ENCODE assay signal across 8 cellular contexts in the genomic region with DNA sequence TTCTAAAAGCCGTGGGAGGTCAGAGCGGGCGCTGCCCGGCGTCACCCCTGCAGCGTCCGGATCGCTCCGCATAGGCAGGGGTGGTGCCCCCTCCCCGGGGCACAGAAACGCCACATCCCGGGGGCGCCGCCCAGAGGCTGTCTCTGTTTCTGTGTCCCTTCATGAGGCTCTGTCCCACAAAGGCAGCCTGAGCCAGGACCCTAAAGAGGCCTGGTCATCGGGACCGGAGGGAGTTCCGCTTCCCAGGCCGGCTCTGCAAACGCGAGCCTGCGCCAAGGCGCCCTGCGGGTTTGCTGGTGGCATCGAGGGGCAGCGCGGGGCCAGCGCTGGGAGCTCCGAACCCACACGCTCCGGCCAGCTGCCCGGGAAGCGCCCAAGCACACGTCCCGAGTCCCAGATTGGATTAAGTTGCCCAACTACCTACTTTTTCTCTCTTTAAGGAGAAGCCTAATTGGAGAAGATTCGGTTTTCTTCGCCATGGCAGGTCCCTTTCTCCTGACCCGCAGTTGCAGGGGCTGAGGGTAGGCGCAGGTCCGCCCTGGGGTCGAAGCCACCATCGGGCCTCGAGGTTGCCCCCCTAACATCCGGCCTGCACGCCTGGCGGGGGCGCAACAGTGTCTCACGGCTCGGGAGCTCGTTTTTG.
DNase-seq lines count a peak whose midpoint lies in the region; ATAC-seq and TF ChIP-seq lines count a peak whose summit lies in the region.

No MANE protein-coding gene starts in this region.

- H3K23me2 ChIP-seq in H9 (ENCODE audit: insufficient read length, low read depth, low read length, poor library complexity, severe bottlenecking) = peaks cover 16% of the 10 kb centered on the region

- H3K4me3 ChIP-seq in left ventricle myocardium inferior (peak overlapping the region; percentile 57), spleen (peak overlapping the region; percentile 26 to 69 (median 38)), BE2C (ENCODE audit: low read depth, low read length) (no peak overlapping the region)

- no peak overlapping the region for H3T11ph ChIP-seq in H9 (ENCODE audit: low read length)

- H3K79me2 ChIP-seq in H9 (ENCODE audit: insufficient read depth, low read length) = no peaks in the 10 kb centered on the region

- H3K23ac ChIP-seq in H9 (ENCODE audit: insufficient read length, low read depth, low read length) = no peak overlapping the region

- H4K20me1 ChIP-seq in H9 (ENCODE audit: control insufficient read depth, insufficient read depth, insufficient read length) = no peaks in the 10 kb centered on the region

- H3K27me3 ChIP-seq in H9 (ENCODE audit: insufficient read depth, low read length) (no peaks in the 10 kb centered on the region), left ventricle myocardium inferior (ENCODE audit: low read depth) (peaks cover 71% of the 10 kb centered on the region), spleen (replicated peaks in 1 of 7) (peaks cover 0 to 57% (median 19%) of the 10 kb centered on the region in 7 donors), BE2C (peaks cover 23% of the 10 kb centered on the region)

- ATAC-seq in HG03045 (IDR thresholded peaks at IDR 0.05; ENCODE audit: unreplicated experiment) = no peak
- no peak for ATAC-seq in GM18867 (IDR thresholded peaks at IDR 0.05; ENCODE audit: unreplicated experiment)

- H3K4me2 ChIP-seq in H9 (ENCODE audit: insufficient read depth, insufficient read length, low read length) = peak overlapping the region; percentile 63

- no peak overlapping the region for H4K91ac ChIP-seq in H9 (ENCODE audit: insufficient read length, low read depth, low read length)

- H2BK20ac ChIP-seq in H9 (ENCODE audit: low read depth, low read length, poor library complexity, severe bottlenecking) = no peak overlapping the region

- H3K4me1 ChIP-seq in H9 (ENCODE audit: insufficient read depth, low read length) (peaks cover 2% of the 10 kb centered on the region; the same call in 1 of the 2 replicates), left ventricle myocardium inferior (peaks cover 14% of the 10 kb centered on the region), spleen (peaks cover 3 to 21% (median 15%) of the 10 kb centered on the region in 6 donors), BE2C (no peaks in the 10 kb centered on the region)

- no peak overlapping the region for H2AFZ ChIP-seq in H9 (ENCODE audit: low read length)

- peak; percentile 43 for TF ChIP-seq CTCF in H9 (conservative IDR thresholded peaks at IDR 0.05)
- TF ChIP-seq CTCF in left ventricle myocardium inferior (IDR thresholded peaks at IDR 0.05; ENCODE audit: borderline replicate concordance) = no peak
- TF ChIP-seq CTCF in spleen (IDR thresholded peaks at IDR 0.05 in 8 of 11, conservative IDR thresholded peaks at IDR 0.05 in 3 of 11) = no peak
- TF ChIP-seq CTCF in BE2C (IDR thresholded peaks at IDR 0.05; ENCODE audit: low read depth, low read length) = no peak

- H3K36me3 Mint-ChIP-seq in H9 (ENCODE audit: insufficient read depth in 1 of 3, low read depth in 3 of 3) = no peaks in the 10 kb centered on the region

- H2AK5ac ChIP-seq in H9 (ENCODE audit: insufficient read length, low read length) = no peak overlapping the region

- H4K5ac ChIP-seq in H9 (ENCODE audit: insufficient read length, low read depth, low read length) = no peak overlapping the region

- no peak overlapping the region for H4K8ac ChIP-seq in H9 (replicated peaks; ENCODE audit: insufficient read length, low read depth, low read length)

- DNase-seq in H9 (peak; percentile 77), left ventricle myocardium inferior (no peak), spleen (peak; percentile 80), NCI-H1436 treated with DMSO at 0.1 percent for 48 hours (lab: John Stamatoyannopoulos, UW) (no peak), BE2C (no peak)
- DNase-seq in activated CD8-positive, alpha-beta memory T cell treated with anti-CD3 and anti-CD28 coated beads, Interleukin-2, amount 50 U/mL, for 4 hours = peak; percentile 34

- no peak for TF ChIP-seq POLR2A in spleen (IDR thresholded peaks at IDR 0.05)

- H3K9me3 ChIP-seq in H9 (ENCODE audit: control insufficient read depth, low read depth, low read length) = no peaks in the 10 kb centered on the region
- no peaks in the 10 kb centered on the region for H3K9me3 ChIP-seq in left ventricle myocardium inferior (replicated peaks)
- no peaks in the 10 kb centered on the region for H3K9me3 ChIP-seq in spleen
- no peaks in the 10 kb centered on the region for H3K9me3 ChIP-seq in BE2C

- no peak overlapping the region for H2BK5ac ChIP-seq in H9 (ENCODE audit: insufficient read length, low read length)

- WGBS in H9 (ENCODE audit: extremely low coverage, insufficient read length, low lambda C conversion rate) = no CpG with 5 or more reads among the region's 49 CpGs
- WGBS in spleen, 5 donors = 0 to 2% (median 1%) methylated on average over 32 to 49 of the region's 49 CpGs

- peaks cover 19 to 25% of the 10 kb centered on the region in 2 experiments for H3K4me1 Mint-ChIP-seq in H9

- H3K56ac ChIP-seq in H9 (ENCODE audit: insufficient read length, low read depth, low read length) = no peak overlapping the region

- peak overlapping the region; percentile 70 for H3K18ac ChIP-seq in H9 (ENCODE audit: insufficient read length, low read depth, low read length)

- H3K27me3 Mint-ChIP-seq in H9 (ENCODE audit: low read depth) = peaks cover 14% of the 10 kb centered on the region

- no peaks in the 10 kb centered on the region for H3K9me3 Mint-ChIP-seq in H9

- no peak overlapping the region for H2BK15ac ChIP-seq in H9 (ENCODE audit: low read depth, low read length)

- no peaks in the 10 kb centered on the region for H3K36me3 ChIP-seq in left ventricle myocardium inferior
- H3K36me3 ChIP-seq in spleen = no peaks in the 10 kb centered on the region
- no peaks in the 10 kb centered on the region for H3K36me3 ChIP-seq in BE2C

- peak overlapping the region; percentile 70 to 77 for H3K4me3 Mint-ChIP-seq in H9

- peak overlapping the region; percentile 90 for H3K14ac ChIP-seq in H9 (ENCODE audit: insufficient read depth, low read length)

- H3K27ac Mint-ChIP-seq in H9 = no peak overlapping the region; a peak in 1 of 7 replicates

- peak overlapping the region; percentile 42 for H3K9ac ChIP-seq in H9 (ENCODE audit: extremely low read depth, insufficient read length, low read length)

- H3K4ac ChIP-seq in H9 (ENCODE audit: low read depth, low read length) = no peak overlapping the region

- H3K79me1 ChIP-seq in H9 (ENCODE audit: insufficient read depth, low read depth, low read length, poor library complexity, severe bottlenecking) = no peaks in the 10 kb centered on the region

- no peak overlapping the region for H2BK120ac ChIP-seq in H9 (ENCODE audit: low read depth, low read length, poor library complexity, severe bottlenecking)

- no peak overlapping the region for H2BK12ac ChIP-seq in H9 (ENCODE audit: insufficient read length, low read depth, low read length)

- H3K27ac ChIP-seq in H9 (ENCODE audit: insufficient read length, low read depth, low read length) = no peak overlapping the region
- H3K27ac ChIP-seq in left ventricle myocardium inferior (replicated peaks) = no peak overlapping the region
- peak overlapping the region in 1 of 8 donors; percentile 33 for H3K27ac ChIP-seq in spleen

- intact Hi-C loops in left ventricle myocardium inferior (cut with micrococcal nuclease) = no loop called here
- intact Hi-C loops in spleen (cut with DNase I; ENCODE audit: low total_unique reads) = no loop called here

Comparison
In these comparisons a context has a peak if more than half of its experiments do, and no peak if none do; other contexts are left out.
1. DNase-seq: peak in H9 (single experiment), activated CD8-positive, alpha-beta memory T cell treated with anti-CD3 and anti-CD28 coated beads, Interleukin-2, amount 50 U/mL, for 4 hours (single experiment) and spleen (single experiment); none in left ventricle myocardium inferior (single experiment), NCI-H1436 treated with DMSO at 0.1 percent for 48 hours (single experiment) and BE2C (single experiment).